4 cellular contexts compared by ENCODE assay signal in genomic region chr7:6807393-6807918, GRCh38. TPM values are rescaled to one million over a fixed set of nuclear protein-coding genes. Genes with fewer than 3 reads are reported as not detected.
"Had no signal": no experiment of that assay in that cellular context is flagged by ENCODE, and none has a peak within 500 bp of the region (broad histone marks: within the 10 kb centered on the region; RNA-seq: fewer than 3 reads in every experiment).

No MANE protein-coding gene starts in this region.

RNA-seq across cellular contexts. Expression of gene RSPH10B2, which starts 53.6 kb away (rescaled TPM):
- total RNA-seq: LHCN-M2, MCF 10A, Right ventricle myocardium inferior, RPMI7951 had no signal
